ENCODE assay signal across 8 cellular contexts in the genomic region with DNA sequence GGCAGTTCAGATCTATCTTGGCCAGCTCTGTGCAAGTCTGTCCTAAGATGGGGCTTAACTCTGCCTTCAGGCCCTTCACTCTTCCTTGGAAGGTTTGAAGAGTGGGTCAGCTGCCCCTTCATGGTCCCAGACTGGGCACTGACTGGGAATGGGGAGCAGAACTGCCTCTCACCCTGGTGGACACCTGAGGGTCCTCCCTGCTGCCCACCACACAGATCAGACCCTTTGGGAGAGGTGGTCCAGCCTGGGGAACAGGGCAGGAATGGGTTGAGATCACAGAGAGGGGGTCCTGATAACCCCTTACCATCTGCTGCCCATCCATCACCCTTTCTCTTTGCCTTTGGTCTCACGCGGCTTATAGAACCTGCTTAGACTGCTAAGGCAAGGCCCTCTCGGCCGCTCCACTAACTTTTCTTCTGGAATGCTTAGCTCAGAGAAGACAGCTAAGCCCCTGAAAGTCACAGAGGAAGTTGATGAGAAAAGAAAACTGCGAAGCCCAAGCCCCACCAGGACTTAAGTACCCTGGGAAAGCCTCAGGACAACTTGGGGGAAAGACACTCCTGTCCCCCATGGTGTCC.
DNase-seq lines count a peak whose midpoint lies in the region; ATAC-seq and TF ChIP-seq lines count a peak whose summit lies in the region.

No MANE protein-coding gene starts in this region.

- H3K4me3 ChIP-seq in GM06990 (replicated peaks; ENCODE audit: low read depth, low read length), result peak overlapping the region; percentile 52
- peak overlapping the region; percentile 29 for H3K4me3 ChIP-seq in parathyroid adenoma (ENCODE audit: low read depth, low read length)

- peaks cover 23 to 36% of the 10 kb centered on the region in 2 donors for H3K4me1 Mint-ChIP-seq in effector memory CD8-positive, alpha-beta T cell (ENCODE audit: low read depth in 2 of 2)

- ATAC-seq in HG03139 (IDR thresholded peaks at IDR 0.05; ENCODE audit: unreplicated experiment), result peak; percentile 2
- ATAC-seq in effector memory CD8-positive, alpha-beta T cell (replicated peaks), result no peak
- no peak for ATAC-seq in HG03175 (IDR thresholded peaks at IDR 0.05; ENCODE audit: unreplicated experiment)
- ATAC-seq in HG02798 (IDR thresholded peaks at IDR 0.05; ENCODE audit: poor library complexity, unreplicated experiment), result no peak
- no peak for ATAC-seq in HG03135 (IDR thresholded peaks at IDR 0.05; ENCODE audit: unreplicated experiment)

- peak overlapping the region; percentile 72 to 75 for H3K4me3 Mint-ChIP-seq in effector memory CD8-positive, alpha-beta T cell

- H3K79me2 ChIP-seq in parathyroid adenoma, result no peaks in the 10 kb centered on the region

- H2AFZ ChIP-seq in parathyroid adenoma, result peak overlapping the region; percentile 72

- H3K4me1 ChIP-seq in parathyroid adenoma, result peaks cover 5% of the 10 kb centered on the region

- H3K27me3 Mint-ChIP-seq in effector memory CD8-positive, alpha-beta T cell, result no peaks in the 10 kb centered on the region

- no peak overlapping the region for H3K27ac Mint-ChIP-seq in effector memory CD8-positive, alpha-beta T cell

- H3K27me3 ChIP-seq in GM06990 (replicated peaks; ENCODE audit: control insufficient read depth, insufficient read depth, low read length) (peaks cover 16% of the 10 kb centered on the region), parathyroid adenoma (ENCODE audit: control insufficient read depth, insufficient read depth, low read length) (no peaks in the 10 kb centered on the region)

- no peak for TF ChIP-seq CTCF in GM06990 (IDR thresholded peaks at IDR 0.05; ENCODE audit: insufficient read depth, low read length, poor library complexity, severe bottlenecking)
- TF ChIP-seq CTCF in parathyroid adenoma (IDR thresholded peaks at IDR 0.05), result no peak

- H3K4me2 ChIP-seq in parathyroid adenoma (ENCODE audit: low read length), result peak overlapping the region; percentile 71

- H3K36me3 ChIP-seq in GM06990 (ENCODE audit: control insufficient read depth, insufficient read depth, low read length) (no peaks in the 10 kb centered on the region), parathyroid adenoma (ENCODE audit: control insufficient read depth, insufficient read depth, low read length) (no peaks in the 10 kb centered on the region)

- no peaks in the 10 kb centered on the region for H3K9me3 ChIP-seq in parathyroid adenoma (ENCODE audit: control insufficient read depth, low read length)

- H3K9ac ChIP-seq in parathyroid adenoma, result no peak overlapping the region

- no peak overlapping the region for H3K27ac ChIP-seq in parathyroid adenoma

- H3K9me3 Mint-ChIP-seq in effector memory CD8-positive, alpha-beta T cell, result no peaks in the 10 kb centered on the region

- H3K36me3 Mint-ChIP-seq in effector memory CD8-positive, alpha-beta T cell (ENCODE audit: insufficient read depth), result peaks cover 2% of the 10 kb centered on the region

- no peak for DNase-seq in GM06990 (ENCODE audit: extremely low read depth, insufficient read length)
- DNase-seq in effector memory CD8-positive, alpha-beta T cell, result no peak
- DNase-seq in NCI-H526 (lab: John Stamatoyannopoulos, UW), result no peak
